16 cellular contexts compared by ENCODE assay signal in genomic region chr2:239378918-239379640, GRCh38. TPM values are rescaled to one million over a fixed set of nuclear protein-coding genes. Genes with fewer than 3 reads are reported as not detected.
A peak's percentile ranks its signal among the peaks of the same experiment; 100 is the strongest.
DNase-seq lines count a peak whose midpoint lies in the region; ATAC-seq and TF ChIP-seq lines count a peak whose summit lies in the region.
"Had no signal": no experiment of that assay in that cellular context is flagged by ENCODE, and none has a peak within 500 bp of the region (broad histone marks: within the 10 kb centered on the region; RNA-seq: fewer than 3 reads in every experiment).

No MANE protein-coding gene starts in this region.

- no peak for TF ChIP-seq POLR2A in upper lobe of left lung (IDR thresholded peaks at IDR 0.05)

- no peak overlapping the region for H3K9ac ChIP-seq in mammary epithelial cell (ENCODE audit: insufficient read depth, low read length)

- H3K9me3 ChIP-seq in mammary epithelial cell (replicated peaks; ENCODE audit: insufficient read depth, low read length) (no peaks in the 10 kb centered on the region), lower lobe of right lung (no peaks in the 10 kb centered on the region), upper lobe of left lung (no peaks in the 10 kb centered on the region)

- H3K4me2 ChIP-seq in mammary epithelial cell (ENCODE audit: insufficient read depth, low read depth, low read length): no peak overlapping the region

- no peak overlapping the region for H2AFZ ChIP-seq in mammary epithelial cell (ENCODE audit: low read depth, low read length)

- H3K4me3 ChIP-seq in mammary epithelial cell (replicated peaks in 1 of 3; ENCODE audit: insufficient read depth in 1 of 3, low read depth in 2 of 3, low read length in 3 of 3): no peak overlapping the region
- no peak overlapping the region for H3K4me3 ChIP-seq in lower lobe of right lung
- H3K4me3 ChIP-seq in upper lobe of left lung: no peak overlapping the region
- H3K4me3 ChIP-seq in brain microvascular endothelial cell (ENCODE audit: low read depth, low read length): no peak overlapping the region
- H3K4me3 ChIP-seq: dorsolateral prefrontal cortex had no signal

- H3K9me3 Mint-ChIP-seq in MCF 10A (ENCODE audit: unreplicated experiment): no peaks in the 10 kb centered on the region
- no peaks in the 10 kb centered on the region for H3K9me3 Mint-ChIP-seq in WTC11
- H3K9me3 Mint-ChIP-seq: activated T-helper 2 cell treated with anti-CD3 and anti-CD28 coated beads, Interferon-gamma antibody, Interleukin-2, Interleukin-4, amounts not matched to agents 10 μg/mL and 5 μg/mL and 100 μg/mL, durations not matched to agents 14 hours and 24 hours and 36 hours; memory B cell had no signal

- DNase-seq in MCF 10A (ENCODE audit: unreplicated experiment) (no peak), mammary epithelial cell (no peak), WTC11 (ENCODE audit: low spot score) (no peak), lower lobe of right lung (peak; percentile 50), upper lobe of left lung (peak; percentile 14 to 75), brain microvascular endothelial cell (no peak), cerebellum (ENCODE audit: low spot score) (no peak)
- DNase-seq: activated CD4-positive, alpha-beta T cell treated with anti-CD3 and anti-CD28 coated beads, Interleukin-2, amount 50 U/mL, for 4 hours; HCEC 1CT; NCI-H187 treated with DMSO at 0.1 percent for 48 hours; NCI-H748 treated with DMSO at 0.1 percent for 48 hours; T-helper 9 cell had no signal

- H3K4me3 Mint-ChIP-seq in MCF 10A (ENCODE audit: unreplicated experiment) (no peak overlapping the region), WTC11 (no peak overlapping the region)

- peak overlapping the region; percentile 35 for H3K27ac Mint-ChIP-seq in MCF 10A (ENCODE audit: low read depth, unreplicated experiment)
- H3K27ac Mint-ChIP-seq in WTC11: peak overlapping the region; percentile 57; the same call in 1 of the 2 replicates
- H3K27ac Mint-ChIP-seq: activated T-helper 2 cell treated with anti-CD3 and anti-CD28 coated beads, Interferon-gamma antibody, Interleukin-2, Interleukin-4, amounts not matched to agents 10 μg/mL and 5 μg/mL and 100 μg/mL, durations not matched to agents 14 hours and 24 hours and 36 hours; memory B cell had no signal

- H3K36me3 Mint-ChIP-seq in MCF 10A (ENCODE audit: insufficient read depth, unreplicated experiment) (no peaks in the 10 kb centered on the region), WTC11 (no peaks in the 10 kb centered on the region)
- H3K36me3 Mint-ChIP-seq: memory B cell had no signal

- H4K20me1 ChIP-seq in mammary epithelial cell (ENCODE audit: insufficient read depth, low read length): no peaks in the 10 kb centered on the region

- H3K27ac ChIP-seq in mammary epithelial cell (ENCODE audit: insufficient read depth, low read depth, low read length) (no peak overlapping the region), lower lobe of right lung (no peak overlapping the region), upper lobe of left lung (no peak overlapping the region), brain microvascular endothelial cell (no peak overlapping the region)

- in situ Hi-C loops in mammary epithelial cell (cut with MboI; ENCODE audit: low sequenced_read_pairs in 2 of 2) (no loop called here), brain microvascular endothelial cell (cut with HindIII; ENCODE audit: low pct_ligation_motif_present, low sequenced_read_pairs) (no loop called here)

- WGBS in mammary epithelial cell (ENCODE audit: low coverage, missing lambda C conversion rate): 58% methylated on average over 13 of the region's 20 CpGs
- 71 to 86% methylated on average over 18 to 19 of the region's 20 CpGs for WGBS in upper lobe of left lung, 2 donors

- H3K36me3 ChIP-seq in mammary epithelial cell (ENCODE audit: insufficient read depth, low read length) (no peaks in the 10 kb centered on the region), lower lobe of right lung (peaks cover 9% of the 10 kb centered on the region), upper lobe of left lung (peaks cover 0 to 13% (median 3%) of the 10 kb centered on the region in 4 donors), brain microvascular endothelial cell (replicated peaks) (no peaks in the 10 kb centered on the region)

- no peak for ATAC-seq in WTC11
- ATAC-seq in lower lobe of right lung: peak in 1 of 2 donors; percentile 3
- ATAC-seq in upper lobe of left lung (ENCODE audit: low FRiP score in 2 of 2): no peak
- ATAC-seq in GM21447 (IDR thresholded peaks at IDR 0.05; ENCODE audit: unreplicated experiment): no peak

- H3K79me2 ChIP-seq in mammary epithelial cell (ENCODE audit: insufficient read depth, low read length): peaks cover 10% of the 10 kb centered on the region

- H3K27me3 ChIP-seq in mammary epithelial cell (ENCODE audit: insufficient read depth, low read length) (no peaks in the 10 kb centered on the region), lower lobe of right lung (ENCODE audit: low read depth) (no peaks in the 10 kb centered on the region), upper lobe of left lung (no peaks in the 10 kb centered on the region), brain microvascular endothelial cell (replicated peaks) (no peaks in the 10 kb centered on the region)
- H3K27me3 ChIP-seq: dorsolateral prefrontal cortex had no signal

- POLR2A ChIA-PET in MCF 10A (lab: Yijun Ruan, JAX) (no interaction called here), WTC11 (lab: Charles Lee) (no interaction called here)

- TF ChIP-seq EP300 in upper lobe of left lung (IDR thresholded peaks at IDR 0.05): no peak

- dilution Hi-C loops in mammary epithelial cell (cut with HindIII; ENCODE audit: low sequenced_read_pairs): no loop called here

- H3K4me1 Mint-ChIP-seq in MCF 10A (ENCODE audit: insufficient read depth, unreplicated experiment) (peaks cover 5% of the 10 kb centered on the region), WTC11 (peaks cover 45% of the 10 kb centered on the region)

- H3K4me1 ChIP-seq in mammary epithelial cell (ENCODE audit: insufficient read depth, low read length): no peaks in the 10 kb centered on the region
- peaks cover 19% of the 10 kb centered on the region for H3K4me1 ChIP-seq in lower lobe of right lung
- H3K4me1 ChIP-seq in upper lobe of left lung: peaks cover 0 to 22% (median 2%) of the 10 kb centered on the region in 4 donors

- H3K27me3 Mint-ChIP-seq in MCF 10A (ENCODE audit: insufficient read depth, unreplicated experiment): no peaks in the 10 kb centered on the region
- no peaks in the 10 kb centered on the region for H3K27me3 Mint-ChIP-seq in WTC11 (ENCODE audit: low read depth)
- H3K27me3 Mint-ChIP-seq: memory B cell had no signal

- TF ChIP-seq CTCF in MCF 10A (IDR thresholded peaks at IDR 0.05; ENCODE audit: unreplicated experiment) (no peak), mammary epithelial cell (conservative IDR thresholded peaks at IDR 0.05 in 1 of 2, IDR thresholded peaks at IDR 0.05 in 1 of 2; ENCODE audit: extremely low read depth in 1 of 2, insufficient read depth in 1 of 2, low read depth in 1 of 2, low read length in 2 of 2) (no peak), WTC11 (IDR thresholded peaks at IDR 0.05) (no peak), lower lobe of right lung (IDR thresholded peaks at IDR 0.05) (no peak), upper lobe of left lung (IDR thresholded peaks at IDR 0.05) (no peak), brain microvascular endothelial cell (IDR thresholded peaks at IDR 0.05; ENCODE audit: low read depth, low read length, missing control alignments) (no peak)

- intact Hi-C loops in MCF 10A (cut with micrococcal nuclease) (no loop called here), mammary epithelial cell (cut with micrococcal nuclease) (no loop called here), lower lobe of right lung (cut with DNase I) (no loop called here)

- no TSS peak for BruUV-seq in MCF 10A (replicated peaks; lab: Mats Ljungman, UMichigan)
- no TSS peak for BruUV-seq in mammary epithelial cell (replicated peaks; lab: Mats Ljungman, UMichigan)

- CTCF ChIA-PET in MCF 10A (lab: Yijun Ruan, JAX): no interaction called here
- CTCF ChIA-PET in mammary epithelial cell (lab: Charles Lee; ENCODE audit: low non-redundant PET): no interaction called here
- CTCF ChIA-PET in WTC11 (lab: Charles Lee): no interaction called here

TF ChIP-seq in WTC11, 78 proteins besides CTCF, POLR2A, EP300 and RAD21 (continues in another document):
- TF ChIP-seq, protein P1, sequence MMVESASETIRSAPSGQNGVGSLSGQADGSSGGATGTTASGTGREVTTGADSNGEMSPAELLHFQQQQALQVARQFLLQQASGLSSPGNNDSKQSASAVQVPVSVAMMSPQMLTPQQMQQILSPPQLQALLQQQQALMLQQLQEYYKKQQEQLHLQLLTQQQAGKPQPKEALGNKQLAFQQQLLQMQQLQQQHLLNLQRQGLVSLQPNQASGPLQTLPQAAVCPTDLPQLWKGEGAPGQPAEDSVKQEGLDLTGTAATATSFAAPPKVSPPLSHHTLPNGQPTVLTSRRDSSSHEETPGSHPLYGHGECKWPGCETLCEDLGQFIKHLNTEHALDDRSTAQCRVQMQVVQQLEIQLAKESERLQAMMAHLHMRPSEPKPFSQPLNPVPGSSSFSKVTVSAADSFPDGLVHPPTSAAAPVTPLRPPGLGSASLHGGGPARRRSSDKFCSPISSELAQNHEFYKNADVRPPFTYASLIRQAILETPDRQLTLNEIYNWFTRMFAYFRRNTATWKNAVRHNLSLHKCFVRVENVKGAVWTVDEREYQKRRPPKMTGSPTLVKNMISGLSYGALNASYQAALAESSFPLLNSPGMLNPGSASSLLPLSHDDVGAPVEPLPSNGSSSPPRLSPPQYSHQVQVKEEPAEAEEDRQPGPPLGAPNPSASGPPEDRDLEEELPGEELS (CRISPR knock-in tag; IDR thresholded peaks at IDR 0.05): no peak
- TF ChIP-seq ATF6 (CRISPR knock-in tag; IDR thresholded peaks at IDR 0.05): no peak
- no peak for TF ChIP-seq RORB (CRISPR knock-in tag; IDR thresholded peaks at IDR 0.05)

RNA-seq across cellular contexts. Expression of gene HDAC4, which starts 21.7 kb away (rescaled TPM):
- 21.8 and 23.8 TPM in 2 replicates for total RNA-seq in MCF 10A (2022)
- 10 to 100 TPM; 18.4 to 20.2 TPM for total RNA-seq in mammary epithelial cell
- polyA plus RNA-seq in mammary epithelial cell: 8.9 TPM
- 12.6 TPM for polyA minus RNA-seq in mammary epithelial cell
- total RNA-seq in WTC11 (2021): 35.0 to 44.4 TPM (median 42.3 TPM) in 3 replicates
- 44.9 TPM for total RNA-seq in lower lobe of right lung
- 100 to 1,000 TPM in 1 of 6 donors, 10 to 100 TPM in 5; 16.1 to 108 (median 45.0) TPM for total RNA-seq in upper lobe of left lung
- total RNA-seq in cerebellum: 38.8 TPM

Comparison
In these comparisons a context has a peak if more than half of its experiments do, and no peak if none do; other contexts are left out.
1. DNase-seq: peak in lower lobe of right lung (single experiment) and upper lobe of left lung (2 of 2); none in MCF 10A (single experiment), mammary epithelial cell (single experiment), WTC11 (single experiment), brain microvascular endothelial cell (single experiment) and cerebellum (single experiment).